In genomic region chr2:232420463-232421188, GRCh38 we compare ENCODE assay signal across 1 cellular context.
A peak's percentile ranks its signal among the peaks of the same experiment; 100 is the strongest.
TF ChIP-seq lines count a peak whose summit lies in the region.

No MANE protein-coding gene starts in this region.

TF ChIP-seq in HEK293, 187 proteins besides CTCF, POLR2A, EP300 and RAD21 (continued from another document):
- TF ChIP-seq PRDM10 (tag by site-specific recombination; IDR thresholded peaks at IDR 0.05) (0 out of 2 replicates have a peak, but pooled peaks have one; percentile 10), ZNF335 (tag by site-specific recombination; conservative IDR thresholded peaks at IDR 0.05) (peak; percentile 52; the same call in 1 of the 2 replicates), ZBTB17 (tag by site-specific recombination; IDR thresholded peaks at IDR 0.05) (peak; percentile 27; the same call in 1 of the 2 replicates), ZNF660 (tag by site-specific recombination; IDR thresholded peaks at IDR 0.05) (0 out of 2 replicates have a peak, but pooled peaks have one; percentile 19), ZNF2 (tag by site-specific recombination; IDR thresholded peaks at IDR 0.05) (no peak), MZF1 (tag by site-specific recombination; IDR thresholded peaks at IDR 0.05; ENCODE audit: borderline replicate concordance) (no peak)
